17 cellular contexts compared by ENCODE assay signal in genomic region chr6:41529970-41530369, GRCh38.
"Had no signal": no experiment of that assay in that cellular context is flagged by ENCODE, and none has a peak within 500 bp of the region (broad histone marks: within the 10 kb centered on the region; RNA-seq: fewer than 3 reads in every experiment).

No MANE protein-coding gene starts in this region.

- H3K4me3 Mint-ChIP-seq: endodermal cell; naive thymus-derived CD4-positive, alpha-beta T cell; neural progenitor cell; type B pancreatic cell had no signal

- H3K4me1 ChIP-seq: foreskin keratinocyte had no signal

- H3K36me3 ChIP-seq: neural progenitor cell, ovary, right atrium auricular region had no signal

- H3K27ac ChIP-seq: coronary artery, foreskin keratinocyte, hepatocyte, neural progenitor cell, ovary, right atrium auricular region had no signal

- H3K27ac Mint-ChIP-seq: endodermal cell, type B pancreatic cell had no signal

- H3K4me2 ChIP-seq: hepatocyte, neural progenitor cell had no signal

- H3K9me3 Mint-ChIP-seq: endodermal cell; naive thymus-derived CD4-positive, alpha-beta T cell; neural progenitor cell; type B pancreatic cell had no signal

- H3K9ac ChIP-seq: neural progenitor cell had no signal

- H3K27me3 ChIP-seq: hepatocyte, ovary, right atrium auricular region had no signal

- ATAC-seq: foreskin keratinocyte; naive thymus-derived CD4-positive, alpha-beta T cell had no signal

- DNase-seq: effector CD4-positive, alpha-beta T cell; endodermal cell; erythroblast; foreskin keratinocyte; kidney glomerular epithelial cell; mesendoderm; naive thymus-derived CD4-positive, alpha-beta T cell; nucleus accumbens; ovary; small intestine; stimulated activated CD4-positive, alpha-beta T cell treated with anti-CD3 and anti-CD28 coated beads, Interleukin-12 subunit alpha, Interleukin-12 subunit beta, amount 100 ng/mL, for 4 hours; stimulated activated naive CD4-positive, alpha-beta T cell treated with Interleukin-2 at 50 U/mL for 16 hours had no signal

- H3K4me3 ChIP-seq: coronary artery, hepatocyte, neural progenitor cell, ovary, right atrium auricular region had no signal

- H3K36me3 Mint-ChIP-seq: naive thymus-derived CD4-positive, alpha-beta T cell; neural progenitor cell; type B pancreatic cell had no signal

- H2AFZ ChIP-seq: hepatocyte, neural progenitor cell had no signal

- H3K9me3 ChIP-seq: ovary, right atrium auricular region had no signal
